27 cellular contexts compared by ENCODE assay signal in the genomic region with DNA sequence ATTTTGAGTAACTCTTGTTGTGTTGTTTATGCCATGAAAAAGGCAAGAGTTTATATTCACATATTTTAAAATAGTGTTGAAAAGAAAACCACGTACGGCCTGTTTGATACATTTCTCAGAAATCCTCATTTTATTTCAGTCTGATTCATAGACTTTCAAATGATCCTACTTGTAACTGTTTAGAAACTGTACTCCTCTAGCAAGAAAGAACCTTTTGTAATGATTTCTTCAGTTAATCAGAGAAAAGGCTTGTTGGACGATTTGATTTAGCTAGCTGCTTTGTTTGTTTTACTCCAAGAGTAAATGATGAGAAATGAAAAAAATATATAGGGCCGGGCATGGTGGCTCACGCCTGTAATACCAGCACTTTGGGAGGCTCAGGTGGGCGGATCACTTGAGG.
"Had no signal": no experiment of that assay in that cellular context is flagged by ENCODE, and none has a peak within 500 bp of the region (broad histone marks: within the 10 kb centered on the region; RNA-seq: fewer than 3 reads in every experiment).

No MANE protein-coding gene starts in this region.

- H3K9me3 Mint-ChIP-seq: activated B cell treated with CpG ODN at 0.5 μM for 24 hours; activated naive CD8-positive, alpha-beta T cell treated with anti-CD3 and anti-CD28 coated beads, Interleukin-2, amount 10 ng/mL, durations not matched to agents 7 days and 5 days; activated T-helper 1 cell treated with anti-CD3 and anti-CD28 coated beads, Interleukin-12 subunit alpha, Interleukin-12 subunit beta, Interleukin-2, Interleukin-4 antibody, amounts not matched to agents 30 ng/mL and 10 ng/mL and 1 ng/mL, durations not matched to agents 14 hours and 24 hours and 36 hours; T-cell had no signal

- H3K27ac ChIP-seq: adrenal gland, SK-N-MC had no signal

- H3K27me3 ChIP-seq: adrenal gland had no signal

- H3K9me3 ChIP-seq: adrenal gland had no signal

- H3K36me3 ChIP-seq: adrenal gland had no signal

- H3K27me3 Mint-ChIP-seq: activated B cell treated with CpG ODN at 0.5 μM for 24 hours; activated naive CD8-positive, alpha-beta T cell treated with anti-CD3 and anti-CD28 coated beads, Interleukin-2, amount 10 ng/mL, durations not matched to agents 7 days and 5 days; T-cell had no signal

- H3K4me3 ChIP-seq: adrenal gland, SK-N-MC had no signal

- ATAC-seq: Panc1, Right ventricle myocardium inferior, T-cell had no signal

- H3K4me3 Mint-ChIP-seq: activated B cell treated with CpG ODN at 0.5 μM for 24 hours; activated naive CD8-positive, alpha-beta T cell treated with anti-CD3 and anti-CD28 coated beads, Interleukin-2, amount 10 ng/mL, durations not matched to agents 7 days and 5 days; activated T-helper 1 cell treated with anti-CD3 and anti-CD28 coated beads, Interleukin-12 subunit alpha, Interleukin-12 subunit beta, Interleukin-2, Interleukin-4 antibody, amounts not matched to agents 30 ng/mL and 10 ng/mL and 1 ng/mL, durations not matched to agents 14 hours and 24 hours and 36 hours; T-cell had no signal

- H3K27ac Mint-ChIP-seq: activated B cell treated with CpG ODN at 0.5 μM for 24 hours; activated naive CD8-positive, alpha-beta T cell treated with anti-CD3 and anti-CD28 coated beads, Interleukin-2, amount 10 ng/mL, durations not matched to agents 7 days and 5 days; activated T-helper 1 cell treated with anti-CD3 and anti-CD28 coated beads, Interleukin-12 subunit alpha, Interleukin-12 subunit beta, Interleukin-2, Interleukin-4 antibody, amounts not matched to agents 30 ng/mL and 10 ng/mL and 1 ng/mL, durations not matched to agents 14 hours and 24 hours and 36 hours; T-cell had no signal

- DNase-seq: activated B cell treated with CpG ODN at 0.5 μM for 24 hours; activated CD4-positive, alpha-beta T cell treated with anti-CD3 and anti-CD28 coated beads for 1 hour; activated CD4-positive, alpha-beta T cell treated with anti-CD3 and anti-CD28 coated beads, Interleukin-2, amount 50 U/mL, for 4 hours; activated CD8-positive, alpha-beta memory T cell treated with anti-CD3 and anti-CD28 coated beads for 24 hours; activated gamma-delta T cell; activated naive CD4-positive, alpha-beta T cell treated with anti-CD3 and anti-CD28 coated beads, Interleukin-2, amount 50 U/mL, for 16 hours; activated naive CD8-positive, alpha-beta T cell treated with anti-CD3 and anti-CD28 coated beads, Interleukin-2, amount 10 ng/mL, durations not matched to agents 7 days and 5 days; adrenal gland; anterior cingulate cortex; cerebellar nuclear complex; KG1; NCI-H1048; NCI-H146; NCI-H1930; NCI-H2107; NCI-H345; NCI-H510A; NCI-H526 treated with DMSO at 0.1 percent for 48 hours; NCI-H82; RPMI8226; T-cell; T-helper 2 cell; T1000 had no signal
